Comparison of ENCODE assay signal across 1 cellular context in genomic region chr3:16551342-16551976, GRCh38.
TF ChIP-seq lines count a peak whose summit lies in the region.

No MANE protein-coding gene starts in this region.

TF ChIP-seq in GM12878, 131 proteins besides CTCF, POLR2A, EP300 and RAD21:
- TF ChIP-seq HDAC2 (IDR thresholded peaks at IDR 0.05), result no peak
- 0 out of 2 replicates have a peak, but pooled peaks have one; percentile 2 for TF ChIP-seq SIN3A (IDR thresholded peaks at IDR 0.05; ENCODE audit: low read depth, low read length)
- peak; percentile 66; the same call in 1 of the 2 replicates for TF ChIP-seq YBX1 (IDR thresholded peaks at IDR 0.05)
